7 cellular contexts compared by ENCODE assay signal in the genomic region with DNA sequence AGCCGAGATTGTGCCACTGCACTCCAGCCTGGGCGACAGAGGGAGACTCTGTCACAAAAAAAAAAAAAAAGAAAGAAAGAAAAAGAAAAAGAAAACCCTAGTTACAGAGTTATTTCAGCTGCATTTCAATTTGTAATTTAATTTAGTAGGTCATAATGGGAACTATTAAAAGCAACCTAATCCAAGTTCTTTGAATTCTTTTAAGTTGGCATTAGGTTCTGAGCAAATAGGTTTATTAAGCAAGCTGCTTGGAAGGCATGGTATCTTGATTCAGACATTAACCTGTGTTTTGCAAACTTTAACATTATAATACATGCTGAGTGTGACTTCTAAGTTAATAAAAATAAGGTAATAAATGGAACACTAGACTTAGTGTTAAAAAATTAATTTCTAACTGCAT.
"Had no signal": no experiment of that assay in that cellular context is flagged by ENCODE, and none has a peak within 500 bp of the region (broad histone marks: within the 10 kb centered on the region; RNA-seq: fewer than 3 reads in every experiment).

No MANE protein-coding gene starts in this region.

- H3K4me3 Mint-ChIP-seq: GM23338, H9, IgD-negative memory B cell had no signal

- H3K9me3 Mint-ChIP-seq: GM23338, IgD-negative memory B cell had no signal

- H2AFZ ChIP-seq: GM23338 had no signal

- FAIRE-seq: H1, H54, HTR-8/SVneo had no signal

- DNase-seq: H9, HCEC 1CT had no signal

- H3K27me3 Mint-ChIP-seq: IgD-negative memory B cell had no signal

- H3K4me3 ChIP-seq: GM23338 had no signal

- H3K4me1 Mint-ChIP-seq: GM23338 had no signal

- H3K36me3 Mint-ChIP-seq: IgD-negative memory B cell had no signal

- ATAC-seq: GM23338 had no signal

- H3K27ac Mint-ChIP-seq: GM23338, H9 had no signal

- H3K4me2 ChIP-seq: GM23338 had no signal
